In genomic region chr6:125816828-125817280, GRCh38 we compare ENCODE assay signal across 18 cellular contexts. TPM values are rescaled to one million over a fixed set of nuclear protein-coding genes. Genes with fewer than 3 reads are reported as not detected.
DNase-seq lines count a peak whose midpoint lies in the region; ATAC-seq, FAIRE-seq and TF ChIP-seq lines count a peak whose summit lies in the region.
"Had no signal": no experiment of that assay in that cellular context is flagged by ENCODE, and none has a peak within 500 bp of the region (broad histone marks: within the 10 kb centered on the region; RNA-seq: fewer than 3 reads in every experiment).

No MANE protein-coding gene starts in this region.

- peak in 1 of 2 experiments; percentile 16; a peak in 1 of 4 replicates for TF ChIP-seq EP300 in GM12878 (IDR thresholded peaks at IDR 0.05; ENCODE audit: borderline replicate concordance in 1 of 2, control insufficient read depth in 1 of 2, low read depth in 2 of 2, low read length in 2 of 2)

- peak; percentile 57 for ATAC-seq in activated naive CD8-positive, alpha-beta T cell treated with anti-CD3 and anti-CD28 coated beads, Interleukin-2, amount 50 U/mL, for 24 hours
- ATAC-seq in GM12878, result peak; percentile 5

- H3K36me3 ChIP-seq in GM12878 (ENCODE audit: control insufficient read depth in 2 of 2, insufficient read depth in 2 of 2, low read length in 1 of 2), result peaks cover 3 to 10% of the 10 kb centered on the region in 2 experiments; a peak in 3 of 4 replicates
- no peaks in the 10 kb centered on the region for H3K36me3 ChIP-seq in H7 (replicated peaks; ENCODE audit: control insufficient read depth, insufficient read depth, low read length)
- H3K36me3 ChIP-seq in vagina, result no peaks in the 10 kb centered on the region

- WGBS in GM12878 (ENCODE audit: insufficient coverage, insufficient replicate concordance, low lambda C conversion rate, missing lambda C conversion rate), result 47% methylated on average over 1 of the region's 1 CpG

- H3K4me1 ChIP-seq in GM12878 (ENCODE audit: control insufficient read depth, insufficient read depth, low read length) (peaks cover 36% of the 10 kb centered on the region), vagina (peaks cover 31% of the 10 kb centered on the region)

- intact Hi-C loops in GM12878 (cut with micrococcal nuclease; ENCODE audit: unreplicated experiment), result no loop called here
- intact Hi-C loops in vagina (cut with DNase I), result no loop called here

- no TSS peak for BruUV-seq in GM12878 (replicated peaks; lab: Mats Ljungman, UMichigan)

- SMC1A ChIA-PET in GM12878 (lab: Charles Lee; ENCODE audit: uncharacterized antibody, unreplicated experiment), result interaction anchor here (1.3 to 15.7 kb wide), 7 partner anchors 9 to 35 kb away, joined by 4 to 325 read pairs (median 6); partner anchors contain the start of gene NCOA7

- H3K27me3 ChIP-seq in GM12878 (replicated peaks in 1 of 2; ENCODE audit: control insufficient read depth in 2 of 2, insufficient read depth in 2 of 2, low read length in 1 of 2), result no peaks in the 10 kb centered on the region
- no peaks in the 10 kb centered on the region for H3K27me3 ChIP-seq in H7 (ENCODE audit: control insufficient read depth, insufficient read depth, low read length)
- H3K27me3 ChIP-seq in vagina, result no peaks in the 10 kb centered on the region

- RAD21 ChIA-PET in GM12878 (lab: Charles Lee; ENCODE audit: unreplicated experiment), result interaction anchor here (1.0 to 4.9 kb wide), 7 partner anchors 14 to 35 kb away, joined by 3 to 34 read pairs (median 9); partner anchors contain the start of gene NCOA7

- peak overlapping the region; percentile 62 for H3K4me2 ChIP-seq in GM12878 (ENCODE audit: control insufficient read depth, insufficient read depth)

- no peak overlapping the region for H2AFZ ChIP-seq in GM12878 (ENCODE audit: control insufficient read depth, low read depth, low read length)
- H2AFZ ChIP-seq: PC-9 had no signal

- peaks cover 63% of the 10 kb centered on the region for H3K79me2 ChIP-seq in GM12878 (ENCODE audit: control insufficient read depth, insufficient read depth, low read length)

- DNase-seq in activated naive CD8-positive, alpha-beta T cell treated with anti-CD3 and anti-CD28 coated beads, Interleukin-2, amount 50 U/mL, for 24 hours, result no peak
- DNase-seq in activated naive CD8-positive, alpha-beta T cell treated with anti-CD3 and anti-CD28 coated beads for 36 hours, result no peak
- DNase-seq in HCEC 1CT (peak; percentile 22), GM12878 (ENCODE audit: low read depth, low spot score) (no peak), H7 (no peak), AG20443 (ENCODE audit: low spot score) (no peak), vagina (ENCODE audit: extremely low spot score in 2 of 2) (no peak)
- DNase-seq in stimulated activated CD4-positive, alpha-beta T cell treated with anti-CD3 and anti-CD28 coated beads, Interleukin-1b, Interleukin-23, amount 100 ng/mL, for 48 hours, result no peak
- DNase-seq: CD4-positive, alpha-beta memory T cell; DND-41; HFFc6; KBM-7; NCI-H1092; NCI-H2227 treated with DMSO at 0.1 percent for 48 hours; NCI-H524 treated with DMSO at 0.1 percent for 48 hours; PC-9; SK-N-SH had no signal

- H3K4me3 ChIP-seq in GM12878 (no peak overlapping the region), H7 (ENCODE audit: insufficient read depth, low read depth, low read length) (no peak overlapping the region), vagina (no peak overlapping the region)
- H3K4me3 ChIP-seq: PC-9 had no signal

- CTCF ChIA-PET in GM12878 (lab: Yijun Ruan, JAX), result interaction anchor here (1.2 to 2.6 kb wide), 4 partner anchors 13 to 140 kb away, joined by 3 to 10 read pairs (median 6); partner anchors contain the start of gene HINT3

- FAIRE-seq in GM12878 (lab: Jason Lieb, UNC), result no peak

- no peaks in the 10 kb centered on the region for H4K20me1 ChIP-seq in GM12878 (ENCODE audit: control insufficient read depth, insufficient read depth)

- H3K9me3 ChIP-seq in GM12878 (replicated peaks; ENCODE audit: control insufficient read depth, insufficient read depth, low read length) (no peaks in the 10 kb centered on the region; the same call in 2 of the 3 replicates), vagina (no peaks in the 10 kb centered on the region)
- H3K9me3 ChIP-seq: SK-N-SH had no signal

- TF ChIP-seq CTCF in GM12878 (IDR thresholded peaks at IDR 0.05 in 2 of 3, conservative IDR thresholded peaks at IDR 0.05 in 1 of 3; ENCODE audit: control insufficient read depth in 2 of 3, extremely low read depth in 1 of 3, insufficient read depth in 1 of 3, low read depth in 3 of 3, low read length in 3 of 3) (no peak), vagina (IDR thresholded peaks at IDR 0.05) (no peak)

- H3K9me3 Mint-ChIP-seq in activated naive CD8-positive, alpha-beta T cell treated with anti-CD3 and anti-CD28 coated beads, Interleukin-2, amount 50 U/mL, for 24 hours, result no peaks in the 10 kb centered on the region
- H3K9me3 Mint-ChIP-seq in activated naive CD8-positive, alpha-beta T cell treated with anti-CD3 and anti-CD28 coated beads for 36 hours, result no peaks in the 10 kb centered on the region
- H3K9me3 Mint-ChIP-seq: CD4-positive, alpha-beta memory T cell; HFFc6 had no signal

- H3K27ac ChIP-seq in GM12878 (ENCODE audit: control insufficient read depth, insufficient read depth), result peak overlapping the region; percentile 82
- no peak overlapping the region for H3K27ac ChIP-seq in vagina
- H3K27ac ChIP-seq: HL-60, PC-9 had no signal

- no peak for TF ChIP-seq POLR2A in GM12878 (IDR thresholded peaks at IDR 0.05; ENCODE audit: low read depth, low read length)
- TF ChIP-seq POLR2A in vagina (IDR thresholded peaks at IDR 0.05), result no peak

- H3K27me3 Mint-ChIP-seq in activated naive CD8-positive, alpha-beta T cell treated with anti-CD3 and anti-CD28 coated beads, Interleukin-2, amount 50 U/mL, for 24 hours, result no peaks in the 10 kb centered on the region
- no peaks in the 10 kb centered on the region for H3K27me3 Mint-ChIP-seq in activated naive CD8-positive, alpha-beta T cell treated with anti-CD3 and anti-CD28 coated beads for 36 hours
- H3K27me3 Mint-ChIP-seq: CD4-positive, alpha-beta memory T cell had no signal

- POLR2A ChIA-PET in GM12878 (lab: Charles Lee), result interaction anchor here (0.6 to 3.0 kb wide), 4 partner anchors 9 to 28 kb away, joined by 3 to 15 read pairs (median 6); no protein-coding TSS in a partner anchor

- no peak for TF ChIP-seq RAD21 in GM12878 (IDR thresholded peaks at IDR 0.05; ENCODE audit: insufficient read depth, low read depth, low read length)

- H3K4me3 Mint-ChIP-seq in activated naive CD8-positive, alpha-beta T cell treated with anti-CD3 and anti-CD28 coated beads, Interleukin-2, amount 50 U/mL, for 24 hours, result no peak overlapping the region
- H3K4me3 Mint-ChIP-seq in activated naive CD8-positive, alpha-beta T cell treated with anti-CD3 and anti-CD28 coated beads for 36 hours, result no peak overlapping the region

- H3K9ac ChIP-seq in GM12878 (ENCODE audit: control insufficient read depth, insufficient read depth, low read length), result no peak overlapping the region
- H3K9ac ChIP-seq: SK-N-SH had no signal

- H3K27ac Mint-ChIP-seq in activated naive CD8-positive, alpha-beta T cell treated with anti-CD3 and anti-CD28 coated beads, Interleukin-2, amount 50 U/mL, for 24 hours, result no peak overlapping the region
- H3K27ac Mint-ChIP-seq in activated naive CD8-positive, alpha-beta T cell treated with anti-CD3 and anti-CD28 coated beads for 36 hours, result no peak overlapping the region

- H3K36me3 Mint-ChIP-seq in activated naive CD8-positive, alpha-beta T cell treated with anti-CD3 and anti-CD28 coated beads, Interleukin-2, amount 50 U/mL, for 24 hours (ENCODE audit: low read depth), result peaks cover 43% of the 10 kb centered on the region
- H3K36me3 Mint-ChIP-seq in activated naive CD8-positive, alpha-beta T cell treated with anti-CD3 and anti-CD28 coated beads for 36 hours, result peaks cover 45% of the 10 kb centered on the region

- in situ Hi-C loops in GM12878 (cut with MboI), result no loop called here

- H3K4me1 Mint-ChIP-seq in activated naive CD8-positive, alpha-beta T cell treated with anti-CD3 and anti-CD28 coated beads, Interleukin-2, amount 50 U/mL, for 24 hours, result peaks cover 64% of the 10 kb centered on the region
- H3K4me1 Mint-ChIP-seq in activated naive CD8-positive, alpha-beta T cell treated with anti-CD3 and anti-CD28 coated beads for 36 hours, result peaks cover 45% of the 10 kb centered on the region

TF ChIP-seq in GM12878, 131 proteins besides CTCF, POLR2A, EP300 and RAD21 (continues in another document):
- TF ChIP-seq FOXK2 (IDR thresholded peaks at IDR 0.05), result no peak
- TF ChIP-seq EED (IDR thresholded peaks at IDR 0.05; ENCODE audit: low read depth), result 0 out of 2 replicates have a peak, but pooled peaks have one; percentile 25
- TF ChIP-seq EGR1 (IDR thresholded peaks at IDR 0.05; ENCODE audit: borderline replicate concordance in 1 of 2, low read depth in 2 of 2, low read length in 2 of 2), result no peak
- TF ChIP-seq TCF7 (IDR thresholded peaks at IDR 0.05; ENCODE audit: borderline replicate concordance), result no peak
- TF ChIP-seq ZZZ3 (IDR thresholded peaks at IDR 0.05; ENCODE audit: control insufficient read depth, insufficient read length, low read depth), result no peak
- no peak for TF ChIP-seq MEF2B (IDR thresholded peaks at IDR 0.05; ENCODE audit: partially characterized antibody, poor library complexity, severe bottlenecking)
- TF ChIP-seq NFIC (IDR thresholded peaks at IDR 0.05; ENCODE audit: low read depth, low read length), result peak; percentile 71; the same call in 1 of the 2 replicates
- no peak for TF ChIP-seq POLR2AphosphoS5 (IDR thresholded peaks at IDR 0.05; ENCODE audit: low read length)
- no peak for TF ChIP-seq CREM (IDR thresholded peaks at IDR 0.05; ENCODE audit: low read depth)

RNA-seq across cellular contexts. Expression of gene NCOA7, which starts 26.1 kb away (rescaled TPM):
- 10 to 100 TPM; 73.7 to 76.4 TPM for total RNA-seq in activated naive CD8-positive, alpha-beta T cell treated with anti-CD3 and anti-CD28 coated beads for 36 hours
- total RNA-seq in GM12878 (2013; cell fraction: nucleolus; rRNA removed), result 24.6 and 31.1 TPM in 2 replicates
- total RNA-seq in GM12878 (2014; rRNA removed), result 24.5 and 29.8 TPM in 2 replicates
- 43.8 and 44.9 TPM in 2 replicates for total RNA-seq in GM12878 (2014; rRNA removed; fragmentation: Illumina TruSeq; extraction: Trizol)
- 46.1 and 50.3 TPM in 2 replicates for total RNA-seq in GM12878 (2021)
- 17.0 TPM for polyA plus RNA-seq in GM12878 (2011; ENCODE audit: low read depth)
- 50.0 and 55.5 TPM in 2 replicates for polyA plus RNA-seq in GM12878 (2011; rRNA removed)
- polyA plus RNA-seq in GM12878 (2011; cell fraction: cytosol; rRNA removed), result 24.8 and 27.7 TPM in 2 replicates
- polyA plus RNA-seq in GM12878 (2011; cell fraction: nucleus; rRNA removed), result 21.3 and 27.9 TPM in 2 replicates
- 19.6 and 24.0 TPM in 2 replicates for polyA plus RNA-seq in GM12878 (2012)
- polyA plus RNA-seq in GM12878 (2014; fragmentation: Illumina TruSeq; extraction: Trizol), result 49.7 and 55.3 TPM in 2 replicates
- 10 to 100 TPM; 18.9 to 28.8 TPM for polyA plus RNA-seq in GM12878 (2014; fragmentation: Nextera tagmentation; extraction: Ambion mirVana)
- 20.1 and 21.4 TPM in 2 replicates for polyA plus RNA-seq in GM12878 (2014; rRNA removed)
- polyA plus RNA-seq in GM12878 (2016; fragmentation: Nextera tagmentation; extraction: Ambion mirVana), result 10 to 100 TPM; 32.9 to 35.4 TPM
- 80.7 and 105 TPM in 2 replicates for polyA minus RNA-seq in GM12878 (2011; rRNA and poly(A)+ RNA removed)
- 25.5 and 28.4 TPM in 2 replicates for polyA minus RNA-seq in GM12878 (2011; cell fraction: cytosol; rRNA and poly(A)+ RNA removed)
- polyA minus RNA-seq in GM12878 (2011; cell fraction: nucleus; rRNA and poly(A)+ RNA removed), result 19.9 and 34.3 TPM in 2 replicates
- total RNA-seq in H7 (2014; rRNA removed; shearing (Covaris generic)), result 3.0 and 4.1 TPM in 2 replicates
- total RNA-seq in vagina, result 48.6 TPM
